Comparison of ENCODE assay signal across 12 cellular contexts in the genomic region with DNA sequence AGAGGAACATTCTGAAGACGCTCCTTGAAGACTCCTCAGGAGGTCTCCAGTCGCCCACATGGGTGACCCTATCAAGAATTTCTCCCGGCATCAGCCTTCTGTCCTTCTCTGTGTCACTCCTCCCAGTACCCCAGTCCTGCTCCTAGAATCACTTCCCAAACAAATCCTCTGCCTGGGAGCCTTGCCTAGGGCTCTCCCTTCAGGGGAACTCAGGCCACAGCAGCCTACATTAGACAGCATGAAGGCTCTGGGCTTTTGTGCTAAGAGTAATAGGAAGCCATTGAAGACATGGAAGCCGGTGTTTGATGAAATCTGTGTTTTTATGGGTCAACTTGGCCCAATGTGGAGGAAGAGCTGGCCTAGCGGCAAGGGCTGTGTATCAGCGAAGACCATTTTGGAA. TPM values are rescaled to one million over a fixed set of nuclear protein-coding genes. Genes with fewer than 3 reads are reported as not detected.
DNase-seq lines count a peak whose midpoint lies in the region; ATAC-seq, FAIRE-seq and TF ChIP-seq lines count a peak whose summit lies in the region.
"Not testable (repeated sequence)": the region's sequence is repeated elsewhere in the genome, so short reads cannot be mapped to it uniquely, and the experiment has no call there.
"Had no signal": no experiment of that assay in that cellular context is flagged by ENCODE, and none has a peak within 500 bp of the region (broad histone marks: within the 10 kb centered on the region; RNA-seq: fewer than 3 reads in every experiment).

No MANE protein-coding gene starts in this region.

- H3K36me3 ChIP-seq in RWPE2 (ENCODE audit: low read depth); endothelial cell of umbilical vein (ENCODE audit: control insufficient read depth in 2 of 2, extremely low read depth in 1 of 2, insufficient read depth in 2 of 2, low read length in 2 of 2); HepG2 (replicated peaks in 1 of 2; ENCODE audit: control insufficient read depth in 1 of 2, insufficient read depth in 2 of 2, low read length in 2 of 2): not testable (repeated sequence)

- not testable (repeated sequence) for H3K9me1 ChIP-seq in endothelial cell of umbilical vein (replicated peaks; ENCODE audit: control insufficient read depth, extremely low read depth, insufficient read depth, low read length)

- H3K4me1 ChIP-seq in RWPE2 (ENCODE audit: insufficient read depth, poor library complexity, severe bottlenecking); endothelial cell of umbilical vein (ENCODE audit: control insufficient read depth, extremely low read depth, insufficient read depth, low read length); HepG2 (ENCODE audit: insufficient read depth, low read length): not testable (repeated sequence)

- TF ChIP-seq EP300 in HepG2 (IDR thresholded peaks at IDR 0.05; ENCODE audit: low read depth in 2 of 2, low read length in 2 of 2); HepG2 (CRISPR knock-in tag; IDR thresholded peaks at IDR 0.05; ENCODE audit: borderline replicate concordance): not testable (repeated sequence)

- dilution Hi-C loops in endothelial cell of umbilical vein (cut with MboI; ENCODE audit: extremely low pct_ligation_motif_present, low sequenced_read_pairs): not testable (repeated sequence)

- ATAC-seq in RWPE2 (ENCODE audit: low read depth): peak; percentile 10; the same call in 1 of the 3 replicates
- peak; percentile 62 for ATAC-seq in HepG2

- POLR2A ChIA-PET in endothelial cell of umbilical vein (lab: Charles Lee); HepG2 (lab: Yijun Ruan, JAX): not testable (repeated sequence)

- not testable (repeated sequence) for H3K4me3 ChIP-seq in RWPE2 (ENCODE audit: severe bottlenecking); endothelial cell of umbilical vein (replicated peaks in 1 of 3; ENCODE audit: insufficient read depth in 1 of 3, low read depth in 1 of 3, low read length in 3 of 3); HepG2 (replicated peaks in 1 of 3; ENCODE audit: insufficient read depth in 1 of 3, low read depth in 2 of 3, low read length in 3 of 3)

- CTCF ChIA-PET in endothelial cell of umbilical vein (lab: Charles Lee): interaction anchor here (1.0 kb wide), 1 partner anchor 36 kb away, joined by 3 read pairs; no protein-coding TSS in a partner anchor
- CTCF ChIA-PET in HepG2 (lab: Yijun Ruan, JAX; ENCODE audit: low intra/inter-chr PET ratio, low total read pairs): not testable (repeated sequence)

- H3K9ac ChIP-seq in endothelial cell of umbilical vein (replicated peaks; ENCODE audit: extremely low read depth, insufficient read depth, low read length); HepG2 (ENCODE audit: insufficient read depth, low read depth, low read length): not testable (repeated sequence)

- H3K9me3 ChIP-seq in RWPE2 (ENCODE audit: severe bottlenecking); endothelial cell of umbilical vein (replicated peaks; ENCODE audit: control insufficient read depth, insufficient read depth, low read length); HepG2 (ENCODE audit: low read length): not testable (repeated sequence)

- H3K4me1 Mint-ChIP-seq in dendritic cell treated with granulocyte-macrophage colony-stimulating factor and Interleukin-4, amounts not matched to agents 40 ng/mL and 50 ng/mL, for 4 days (ENCODE audit: low read depth): peaks cover 32% of the 10 kb centered on the region
- H3K4me1 Mint-ChIP-seq in nephron progenitor cell: not testable (repeated sequence)

- not testable (repeated sequence) for H3K27me3 ChIP-seq in RWPE2 (ENCODE audit: insufficient read depth, poor library complexity, severe bottlenecking); endothelial cell of umbilical vein (ENCODE audit: control insufficient read depth in 2 of 2, insufficient read depth in 2 of 2, low read length in 2 of 2)
- H3K27me3 ChIP-seq in HepG2 (ENCODE audit: control insufficient read depth in 1 of 2, insufficient read depth in 2 of 2, low read length in 2 of 2): peaks cover 2 to 17% of the 10 kb centered on the region in 2 experiments; a peak in 4 of 5 replicates

- TF ChIP-seq POLR2A in endothelial cell of umbilical vein (IDR thresholded peaks at IDR 0.05; ENCODE audit: low read depth, low read length); HepG2 (IDR thresholded peaks at IDR 0.05; ENCODE audit: insufficient read depth in 1 of 2, low read depth in 2 of 2, low read length in 2 of 2): not testable (repeated sequence)

- TF ChIP-seq RAD21 in HepG2 (CRISPR knock-in tag; IDR thresholded peaks at IDR 0.05): not testable (repeated sequence)

- not testable (repeated sequence) for H3K9me3 Mint-ChIP-seq in dendritic cell treated with granulocyte-macrophage colony-stimulating factor and Interleukin-4, amounts not matched to agents 40 ng/mL and 50 ng/mL, for 4 days; nephron progenitor cell

- DNase-seq in RWPE2 (ENCODE audit: low spot score); endothelial cell of umbilical vein (ENCODE audit: low read depth, low spot score); HepG2 (ENCODE audit: low spot score); nephron progenitor cell: not testable (repeated sequence)

- peak overlapping the region; percentile 1 for H3K27ac Mint-ChIP-seq in dendritic cell treated with granulocyte-macrophage colony-stimulating factor and Interleukin-4, amounts not matched to agents 40 ng/mL and 50 ng/mL, for 4 days
- peak overlapping the region; percentile 33 for H3K27ac Mint-ChIP-seq in nephron progenitor cell

- intact Hi-C loops in dendritic cell treated with granulocyte-macrophage colony-stimulating factor and Interleukin-4, amounts not matched to agents 40 ng/mL and 50 ng/mL, for 4 days (cut with micrococcal nuclease); endothelial cell of umbilical vein (cut with micrococcal nuclease); HepG2 (cut with micrococcal nuclease; ENCODE audit: unreplicated experiment): not testable (repeated sequence)

- H3K27ac ChIP-seq in RWPE2 (ENCODE audit: poor library complexity, severe bottlenecking); endothelial cell of umbilical vein (ENCODE audit: insufficient read depth, low read depth, low read length); HepG2 (ENCODE audit: extremely low read length, insufficient read depth, low read length): not testable (repeated sequence)

- in situ Hi-C loops in HepG2 (cut with HindIII; ENCODE audit: extremely low pct_ligation_motif_present, low pct_unique_long_range_greater_than_20kb): not testable (repeated sequence)

- not testable (repeated sequence) for H4K20me1 ChIP-seq in endothelial cell of umbilical vein (replicated peaks; ENCODE audit: control insufficient read depth, extremely low read depth, insufficient read depth, low read length); HepG2 (ENCODE audit: insufficient read depth, low read length)

- peaks cover 48% of the 10 kb centered on the region for H3K36me3 Mint-ChIP-seq in dendritic cell treated with granulocyte-macrophage colony-stimulating factor and Interleukin-4, amounts not matched to agents 40 ng/mL and 50 ng/mL, for 4 days (ENCODE audit: low read depth)
- not testable (repeated sequence) for H3K36me3 Mint-ChIP-seq in nephron progenitor cell (ENCODE audit: low read depth)

- H2AFZ ChIP-seq in endothelial cell of umbilical vein (ENCODE audit: low read depth, low read length); HepG2 (ENCODE audit: low read length): not testable (repeated sequence)

- H3K4me2 ChIP-seq in endothelial cell of umbilical vein (ENCODE audit: insufficient read depth, low read length); HepG2 (ENCODE audit: low read depth, low read length): not testable (repeated sequence)

- not testable (repeated sequence) for BruUV-seq in endothelial cell of umbilical vein (replicated peaks; lab: Mats Ljungman, UMichigan); HepG2 (replicated peaks; lab: Mats Ljungman, UMichigan)

- H3K4me3 Mint-ChIP-seq in dendritic cell treated with granulocyte-macrophage colony-stimulating factor and Interleukin-4, amounts not matched to agents 40 ng/mL and 50 ng/mL, for 4 days; nephron progenitor cell: not testable (repeated sequence)

- WGBS in HepG2 (ENCODE audit: low lambda C conversion rate): 63% methylated on average over 3 of the region's 6 CpGs

- not testable (repeated sequence) for TF ChIP-seq CTCF in RWPE2 (IDR thresholded peaks at IDR 0.05; ENCODE audit: poor library complexity, severe bottlenecking); endothelial cell of umbilical vein (IDR thresholded peaks at IDR 0.05; ENCODE audit: extremely low read depth in 1 of 2, insufficient read depth in 1 of 2, low read depth in 1 of 2, low read length in 2 of 2); HepG2 (CRISPR knock-in tag; IDR thresholded peaks at IDR 0.05); nephron progenitor cell (IDR thresholded peaks at IDR 0.05)

- not testable (repeated sequence) for H3K79me2 ChIP-seq in endothelial cell of umbilical vein (ENCODE audit: control insufficient read depth, insufficient read depth, low read length); HepG2 (ENCODE audit: insufficient read depth, low read length)

- FAIRE-seq in endothelial cell of umbilical vein (lab: Jason Lieb, UNC): peak; percentile 18
- not testable (repeated sequence) for FAIRE-seq in HepG2 (lab: Jason Lieb, UNC)

- H3K27me3 Mint-ChIP-seq in dendritic cell treated with granulocyte-macrophage colony-stimulating factor and Interleukin-4, amounts not matched to agents 40 ng/mL and 50 ng/mL, for 4 days: not testable (repeated sequence)
- peaks cover 21% of the 10 kb centered on the region for H3K27me3 Mint-ChIP-seq in nephron progenitor cell (ENCODE audit: low read depth, poor library complexity)

RNA-seq across cellular contexts. Expression of gene APOL4, which starts 13.7 kb away (rescaled TPM):
- 0.97 and 2.6 TPM in 2 replicates for total RNA-seq in endothelial cell of umbilical vein
- 0.25 and 0.33 TPM in 2 replicates for polyA plus RNA-seq in endothelial cell of umbilical vein
- polyA plus RNA-seq in endothelial cell of umbilical vein (2011; cell fraction: cytosol; rRNA removed): 0.12 and 0.18 TPM in 2 replicates
- polyA plus RNA-seq in endothelial cell of umbilical vein (2011; cell fraction: nucleus; rRNA removed): 0.13 TPM in 1 of 2 replicates, not detected in the other
- 0.12 and 0.30 TPM in 2 replicates for polyA plus RNA-seq in endothelial cell of umbilical vein (2012)
- polyA minus RNA-seq in endothelial cell of umbilical vein: 0.25 and 0.51 TPM in 2 replicates
- polyA minus RNA-seq in endothelial cell of umbilical vein (2011; cell fraction: cytosol; rRNA and poly(A)+ RNA removed): not detected
- not detected in 2 replicates for polyA minus RNA-seq in endothelial cell of umbilical vein (2011; cell fraction: nucleus; rRNA and poly(A)+ RNA removed)
- total RNA-seq in HepG2 (2016; rRNA removed; fragmentation: Illumina TruSeq; extraction: Trizol): 0.45 and 0.77 TPM in 2 replicates
- total RNA-seq in HepG2 (2016; cell fraction: cytosol; rRNA removed; fragmentation: Illumina TruSeq; extraction: Trizol; ENCODE audit: low read depth): not detected in 2 replicates
- total RNA-seq in HepG2 (2016; cell fraction: insoluble cytoplasmic fraction; rRNA removed; fragmentation: Illumina TruSeq; extraction: Trizol): 0.54 and 0.76 TPM in 2 replicates
- 0.15 and 0.45 TPM in 2 replicates for total RNA-seq in HepG2 (2016; cell fraction: membrane; rRNA removed; fragmentation: Illumina TruSeq; extraction: Trizol)
- total RNA-seq in HepG2 (2016; cell fraction: nucleus; rRNA removed; fragmentation: Illumina TruSeq; extraction: Trizol): 0.78 and 0.91 TPM in 2 replicates
- polyA plus RNA-seq in HepG2 (2011; rRNA removed): 2.8 and 4.9 TPM in 2 replicates
- polyA plus RNA-seq in HepG2 (2011; cell fraction: cytosol; rRNA removed): 1.8 and 3.0 TPM in 2 replicates
- polyA plus RNA-seq in HepG2 (2011; cell fraction: nucleus; rRNA removed): 5.6 and 9.1 TPM in 2 replicates
- 3.2 and 7.5 TPM in 2 replicates for polyA plus RNA-seq in HepG2 (2012)
- polyA plus RNA-seq in HepG2 (2016; cell fraction: cytosol; fragmentation: Illumina TruSeq; extraction: Trizol; ENCODE audit: low read depth): 0.06 and 0.10 TPM in 2 replicates
- polyA plus RNA-seq in HepG2 (2016; cell fraction: insoluble cytoplasmic fraction; fragmentation: Illumina TruSeq; extraction: Trizol; ENCODE audit: low read depth): 0.57 and 0.62 TPM in 2 replicates
- polyA plus RNA-seq in HepG2 (2016; cell fraction: membrane; fragmentation: Illumina TruSeq; extraction: Trizol; ENCODE audit: low read depth): 0.11 and 0.16 TPM in 2 replicates
- polyA plus RNA-seq in HepG2 (2016; cell fraction: nucleus; fragmentation: Illumina TruSeq; extraction: Trizol; ENCODE audit: insufficient read depth, low read depth): 0.96 and 1.2 TPM in 2 replicates
- polyA minus RNA-seq in HepG2 (2011; rRNA and poly(A)+ RNA removed; ENCODE audit: low replicate concordance): 1.5 TPM in 1 of 2 replicates, not detected in the other
- polyA minus RNA-seq in HepG2 (2011; cell fraction: cytosol; rRNA and poly(A)+ RNA removed): 0.70 and 1.5 TPM in 2 replicates
- polyA minus RNA-seq in HepG2 (2011; cell fraction: nucleus; rRNA and poly(A)+ RNA removed): 0.90 and 2.7 TPM in 2 replicates
- total RNA-seq: CD4-positive, alpha-beta memory T cell; CD4-positive, CD25-positive, alpha-beta regulatory T cell; Daoy; G401; GM12878 had no signal
- polyA plus RNA-seq: CD4-positive, alpha-beta memory T cell; CD4-positive, CD25-positive, alpha-beta regulatory T cell; CD8-positive, alpha-beta memory T cell had no signal

RNA-seq across cellular contexts. Expression of gene APOL3, which starts 27.3 kb away (rescaled TPM):
- total RNA-seq in endothelial cell of umbilical vein (15.4 and 36.9 TPM in 2 replicates), HepG2 (2016; rRNA removed; fragmentation: Illumina TruSeq; extraction: Trizol) (5.4 and 6.3 TPM in 2 replicates)
- polyA plus RNA-seq in endothelial cell of umbilical vein (16.6 and 17.9 TPM in 2 replicates), HepG2 (2011; rRNA removed) (3.8 and 5.8 TPM in 2 replicates)
- 14.8 and 18.5 TPM in 2 replicates for polyA plus RNA-seq in endothelial cell of umbilical vein (2011; cell fraction: cytosol; rRNA removed)
- 16.3 and 26.7 TPM in 2 replicates for polyA plus RNA-seq in endothelial cell of umbilical vein (2011; cell fraction: nucleus; rRNA removed)
- polyA plus RNA-seq in endothelial cell of umbilical vein (2012): 15.9 and 26.0 TPM in 2 replicates
- 18.1 and 22.6 TPM in 2 replicates for polyA minus RNA-seq in endothelial cell of umbilical vein
- polyA minus RNA-seq in endothelial cell of umbilical vein (2011; cell fraction: cytosol; rRNA and poly(A)+ RNA removed): not detected
- polyA minus RNA-seq in endothelial cell of umbilical vein (2011; cell fraction: nucleus; rRNA and poly(A)+ RNA removed): 7.5 and 15.0 TPM in 2 replicates
- total RNA-seq in HepG2 (2016; cell fraction: cytosol; rRNA removed; fragmentation: Illumina TruSeq; extraction: Trizol; ENCODE audit: low read depth): 0.71 and 1.1 TPM in 2 replicates
- 5.4 and 5.5 TPM in 2 replicates for total RNA-seq in HepG2 (2016; cell fraction: insoluble cytoplasmic fraction; rRNA removed; fragmentation: Illumina TruSeq; extraction: Trizol)
- total RNA-seq in HepG2 (2016; cell fraction: membrane; rRNA removed; fragmentation: Illumina TruSeq; extraction: Trizol): 2.0 and 3.8 TPM in 2 replicates
- 2.5 and 4.5 TPM in 2 replicates for total RNA-seq in HepG2 (2016; cell fraction: nucleus; rRNA removed; fragmentation: Illumina TruSeq; extraction: Trizol)
- polyA plus RNA-seq in HepG2 (2011; cell fraction: cytosol; rRNA removed): 4.1 and 4.6 TPM in 2 replicates
- polyA plus RNA-seq in HepG2 (2011; cell fraction: nucleus; rRNA removed): 4.0 and 5.0 TPM in 2 replicates
- polyA plus RNA-seq in HepG2 (2012): 4.2 and 4.9 TPM in 2 replicates
- 0.36 and 0.58 TPM in 2 replicates for polyA plus RNA-seq in HepG2 (2016; cell fraction: cytosol; fragmentation: Illumina TruSeq; extraction: Trizol; ENCODE audit: low read depth)
- polyA plus RNA-seq in HepG2 (2016; cell fraction: insoluble cytoplasmic fraction; fragmentation: Illumina TruSeq; extraction: Trizol; ENCODE audit: low read depth): 3.5 TPM in 2 replicates
- polyA plus RNA-seq in HepG2 (2016; cell fraction: membrane; fragmentation: Illumina TruSeq; extraction: Trizol; ENCODE audit: low read depth): 1.4 and 1.9 TPM in 2 replicates
- 3.5 and 4.8 TPM in 2 replicates for polyA plus RNA-seq in HepG2 (2016; cell fraction: nucleus; fragmentation: Illumina TruSeq; extraction: Trizol; ENCODE audit: insufficient read depth, low read depth)
- 1.1 and 6.2 TPM in 2 replicates for polyA minus RNA-seq in HepG2 (2011; rRNA and poly(A)+ RNA removed; ENCODE audit: low replicate concordance)
- 2.2 and 2.3 TPM in 2 replicates for polyA minus RNA-seq in HepG2 (2011; cell fraction: cytosol; rRNA and poly(A)+ RNA removed)
- 2.4 and 7.7 TPM in 2 replicates for polyA minus RNA-seq in HepG2 (2011; cell fraction: nucleus; rRNA and poly(A)+ RNA removed)
- total RNA-seq: A673, G401 had no signal

RNA-seq across cellular contexts. Expression of gene APOL2, which starts 51.5 kb away (rescaled TPM):
- total RNA-seq in endothelial cell of umbilical vein (37.6 and 41.9 TPM in 2 replicates), HepG2 (2016; rRNA removed; fragmentation: Illumina TruSeq; extraction: Trizol) (28.7 and 34.3 TPM in 2 replicates)
- polyA plus RNA-seq in endothelial cell of umbilical vein (16.9 and 17.8 TPM in 2 replicates), HepG2 (2011; rRNA removed) (51.2 and 94.4 TPM in 2 replicates)
- 24.9 and 26.1 TPM in 2 replicates for polyA plus RNA-seq in endothelial cell of umbilical vein (2011; cell fraction: cytosol; rRNA removed)
- 29.1 and 32.5 TPM in 2 replicates for polyA plus RNA-seq in endothelial cell of umbilical vein (2011; cell fraction: nucleus; rRNA removed)
- polyA plus RNA-seq in endothelial cell of umbilical vein (2012): 28.6 and 34.8 TPM in 2 replicates
- polyA minus RNA-seq in endothelial cell of umbilical vein: 40.7 and 43.4 TPM in 2 replicates
- 9.3 TPM for polyA minus RNA-seq in endothelial cell of umbilical vein (2011; cell fraction: cytosol; rRNA and poly(A)+ RNA removed)
- polyA minus RNA-seq in endothelial cell of umbilical vein (2011; cell fraction: nucleus; rRNA and poly(A)+ RNA removed): 11.7 and 14.2 TPM in 2 replicates
- 2.5 and 3.6 TPM in 2 replicates for total RNA-seq in HepG2 (2016; cell fraction: cytosol; rRNA removed; fragmentation: Illumina TruSeq; extraction: Trizol; ENCODE audit: low read depth)
- 27.0 and 29.3 TPM in 2 replicates for total RNA-seq in HepG2 (2016; cell fraction: insoluble cytoplasmic fraction; rRNA removed; fragmentation: Illumina TruSeq; extraction: Trizol)
- total RNA-seq in HepG2 (2016; cell fraction: membrane; rRNA removed; fragmentation: Illumina TruSeq; extraction: Trizol): 8.2 and 9.0 TPM in 2 replicates
- 16.8 and 21.4 TPM in 2 replicates for total RNA-seq in HepG2 (2016; cell fraction: nucleus; rRNA removed; fragmentation: Illumina TruSeq; extraction: Trizol)
- 53.4 and 72.6 TPM in 2 replicates for polyA plus RNA-seq in HepG2 (2011; cell fraction: cytosol; rRNA removed)
- 195 and 245 TPM in 2 replicates for polyA plus RNA-seq in HepG2 (2011; cell fraction: nucleus; rRNA removed)
- 58.3 and 88.7 TPM in 2 replicates for polyA plus RNA-seq in HepG2 (2012)
- polyA plus RNA-seq in HepG2 (2016; cell fraction: cytosol; fragmentation: Illumina TruSeq; extraction: Trizol; ENCODE audit: low read depth): 1.8 TPM in 2 replicates
- 20.2 and 26.3 TPM in 2 replicates for polyA plus RNA-seq in HepG2 (2016; cell fraction: insoluble cytoplasmic fraction; fragmentation: Illumina TruSeq; extraction: Trizol; ENCODE audit: low read depth)
- 4.4 and 5.1 TPM in 2 replicates for polyA plus RNA-seq in HepG2 (2016; cell fraction: membrane; fragmentation: Illumina TruSeq; extraction: Trizol; ENCODE audit: low read depth)
- 31.6 and 34.2 TPM in 2 replicates for polyA plus RNA-seq in HepG2 (2016; cell fraction: nucleus; fragmentation: Illumina TruSeq; extraction: Trizol; ENCODE audit: insufficient read depth, low read depth)
- polyA minus RNA-seq in HepG2 (2011; rRNA and poly(A)+ RNA removed; ENCODE audit: low replicate concordance): 34.5 and 120 TPM in 2 replicates
- polyA minus RNA-seq in HepG2 (2011; cell fraction: cytosol; rRNA and poly(A)+ RNA removed): 39.4 and 67.2 TPM in 2 replicates
- polyA minus RNA-seq in HepG2 (2011; cell fraction: nucleus; rRNA and poly(A)+ RNA removed): 44.7 and 77.3 TPM in 2 replicates
